In the genomic region with DNA sequence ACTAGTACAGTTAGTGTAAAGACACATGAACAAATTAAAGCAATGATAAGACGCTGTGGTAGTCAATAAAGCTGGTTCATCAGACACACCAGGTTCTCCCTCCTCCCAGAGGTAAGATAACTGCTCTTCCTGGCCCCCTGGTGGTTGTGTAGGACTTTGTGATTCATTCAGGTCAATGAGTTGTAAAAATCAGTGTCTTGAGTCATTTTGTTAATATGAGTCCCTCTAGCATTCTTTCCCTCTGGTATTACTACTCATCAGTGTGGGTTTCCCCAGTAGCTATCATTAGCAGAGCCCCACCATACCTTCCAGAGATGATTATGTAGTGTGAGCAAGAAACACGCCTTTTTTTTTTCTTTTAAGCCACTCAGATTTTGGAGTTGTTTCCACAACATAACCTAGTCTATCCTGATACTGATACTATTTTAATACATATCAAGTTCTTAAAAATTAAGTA, we compare ENCODE assay signal across 8 cellular contexts. TPM values are rescaled to one million over a fixed set of nuclear protein-coding genes. Genes with fewer than 3 reads are reported as not detected.
DNase-seq lines count a peak whose midpoint lies in the region; ATAC-seq and TF ChIP-seq lines count a peak whose summit lies in the region.

No MANE protein-coding gene starts in this region.

- no peak overlapping the region for H3K27ac Mint-ChIP-seq in Calu3 (ENCODE audit: unreplicated experiment)
- H3K27ac Mint-ChIP-seq in osteocyte (ENCODE audit: unreplicated experiment): no peak overlapping the region

- ATAC-seq in GM21723 (IDR thresholded peaks at IDR 0.05; ENCODE audit: unreplicated experiment): peak; percentile 62

- TF ChIP-seq POLR2A in tibial nerve (IDR thresholded peaks at IDR 0.05): no peak

- DNase-seq in Calu3 (peak; percentile 85), MG63 (peak; percentile 80), SHP77 (lab: John Stamatoyannopoulos, UW) (peak; percentile 87 to 88), fibroblast of villous mesenchyme (ENCODE audit: low read depth) (peak; percentile 82), osteocyte (ENCODE audit: extremely low spot score, unreplicated experiment) (no peak), tibial nerve (ENCODE audit: low spot score in 2 of 2) (peak; percentile 53 to 87)
- peak; percentile 41 to 66 for DNase-seq in activated T-helper 1 cell treated with anti-CD3 and anti-CD28 coated beads, Interleukin-2, amount 50 U/mL, for 16 hours (ENCODE audit: low read depth in 1 of 2, low spot score in 1 of 2)

- CTCF ChIA-PET in Calu3 (lab: Charles Lee): interaction anchor here (0.6 to 1.6 kb wide), 11 partner anchors 10 to 109 kb away, joined by 3 to 8 read pairs (median 4); partner anchors contain the start of genes ANXA9, ARNT, CERS2 and CTXND2

- H3K36me3 Mint-ChIP-seq in Calu3 (ENCODE audit: insufficient read depth, unreplicated experiment) (peaks cover 25% of the 10 kb centered on the region), osteocyte (ENCODE audit: unreplicated experiment) (peaks cover under 1% of the 10 kb centered on the region)

- peak in 1 of 2 donors; percentile 36 for TF ChIP-seq EP300 in tibial nerve (IDR thresholded peaks at IDR 0.05)

- H3K9me3 ChIP-seq in MG63 (no peaks in the 10 kb centered on the region), tibial nerve (no peaks in the 10 kb centered on the region)

- 47 to 49% methylated on average over 2 of the region's 2 CpGs for WGBS in tibial nerve, 2 donors

- H3K4me3 Mint-ChIP-seq in Calu3 (ENCODE audit: low read depth, unreplicated experiment) (no peak overlapping the region), osteocyte (ENCODE audit: unreplicated experiment) (no peak overlapping the region)

- H3K27me3 ChIP-seq in MG63: no peaks in the 10 kb centered on the region
- H3K27me3 ChIP-seq in tibial nerve: no peaks in the 10 kb centered on the region

- no peak overlapping the region for H3K4me3 ChIP-seq in MG63
- no peak overlapping the region for H3K4me3 ChIP-seq in fibroblast of villous mesenchyme (ENCODE audit: low read depth, low read length)
- no peak overlapping the region for H3K4me3 ChIP-seq in tibial nerve

- H3K9me3 Mint-ChIP-seq in Calu3 (ENCODE audit: low read depth, unreplicated experiment) (no peaks in the 10 kb centered on the region), osteocyte (ENCODE audit: unreplicated experiment) (no peaks in the 10 kb centered on the region)

- no peak overlapping the region for H3K27ac ChIP-seq in tibial nerve

- no TSS peak for BruUV-seq in Calu3 (replicated peaks; lab: Mats Ljungman, UMichigan)

- TF ChIP-seq CTCF in Calu3 (IDR thresholded peaks at IDR 0.05; ENCODE audit: unreplicated experiment) (peak; percentile 82), fibroblast of villous mesenchyme (IDR thresholded peaks at IDR 0.05; ENCODE audit: insufficient read depth, low read depth, low read length) (peak; percentile 86), osteocyte (IDR thresholded peaks at IDR 0.05) (peak; percentile 73), tibial nerve (IDR thresholded peaks at IDR 0.05) (peak; percentile 51 to 69 (median 56))

- H3K4me1 Mint-ChIP-seq in Calu3 (ENCODE audit: low read depth, unreplicated experiment) (peaks cover 10% of the 10 kb centered on the region), osteocyte (ENCODE audit: unreplicated experiment) (peaks cover 19% of the 10 kb centered on the region)

- intact Hi-C loops in Calu3 (cut with micrococcal nuclease; ENCODE audit: unreplicated experiment): loop anchor here (1.0 to 10.0 kb wide), 3 partner anchors 95 to 448 kb away; no protein-coding TSS in a partner anchor

- peaks cover 5% of the 10 kb centered on the region for H3K36me3 ChIP-seq in MG63
- H3K36me3 ChIP-seq in tibial nerve: peaks cover 0 to under 1% (median 0%) of the 10 kb centered on the region in 3 donors

- H3K4me1 ChIP-seq in tibial nerve: peaks cover 0 to 16% (median 5%) of the 10 kb centered on the region in 4 donors

- H3K27me3 Mint-ChIP-seq in Calu3 (ENCODE audit: unreplicated experiment) (no peaks in the 10 kb centered on the region), osteocyte (ENCODE audit: unreplicated experiment) (no peaks in the 10 kb centered on the region)

RNA-seq across cellular contexts. Expression of gene SETDB1, which starts 3.6 kb away (rescaled TPM):
- total RNA-seq in Calu3 (2022): 64.9 and 70.6 TPM in 2 replicates
- 23.5 and 49.2 TPM in 2 replicates for total RNA-seq in MG63 (2014; rRNA removed; shearing (Covaris generic); ENCODE audit: low replicate concordance)
- total RNA-seq in fibroblast of villous mesenchyme: 26.1 and 34.1 TPM in 2 replicates
- total RNA-seq in osteocyte: 53.5 and 59.8 TPM in 2 replicates
- 10 to 100 TPM; 30.6 to 42.9 (median 35.3) TPM for total RNA-seq in tibial nerve

RNA-seq across cellular contexts. Expression of gene CTXND2, which starts 35.6 kb away (rescaled TPM):
- total RNA-seq in Calu3 (2022) (not detected in 2 replicates), fibroblast of villous mesenchyme (not detected in 2 replicates), osteocyte (not detected in 2 replicates), tibial nerve (not detected)
- not detected in 2 replicates for total RNA-seq in MG63 (2014; rRNA removed; shearing (Covaris generic); ENCODE audit: low replicate concordance)

RNA-seq across cellular contexts. Expression of gene ARNT, which starts 46.1 kb away (rescaled TPM):
- 27.9 and 31.1 TPM in 2 replicates for total RNA-seq in Calu3 (2022)
- 7.3 and 13.7 TPM in 2 replicates for total RNA-seq in MG63 (2014; rRNA removed; shearing (Covaris generic); ENCODE audit: low replicate concordance)
- 44.1 and 46.6 TPM in 2 replicates for total RNA-seq in fibroblast of villous mesenchyme
- total RNA-seq in osteocyte: 42.9 and 44.2 TPM in 2 replicates
- 10 to 100 TPM; 56.6 to 67.4 (median 58.6) TPM for total RNA-seq in tibial nerve

RNA-seq across cellular contexts. Expression of gene CERS2, which starts 52.1 kb away (rescaled TPM):
- total RNA-seq in Calu3 (2022): 214 and 226 TPM in 2 replicates
- 86.1 and 89.6 TPM in 2 replicates for total RNA-seq in MG63 (2014; rRNA removed; shearing (Covaris generic); ENCODE audit: low replicate concordance)
- 89.9 and 142 TPM in 2 replicates for total RNA-seq in fibroblast of villous mesenchyme
- total RNA-seq in osteocyte: 240 and 261 TPM in 2 replicates
- total RNA-seq in tibial nerve: 100 to 1,000 TPM; 137 to 168 (median 140) TPM

RNA-seq across cellular contexts. Expression of gene ANXA9, which starts 59.5 kb away (rescaled TPM):
- total RNA-seq in Calu3 (2022) (15.4 and 20.1 TPM in 2 replicates), fibroblast of villous mesenchyme (0.32 and 0.86 TPM in 2 replicates), osteocyte (not detected in 2 replicates), tibial nerve (10 to 100 TPM in 2 of 4 donors, 1 to 10 TPM in 2; 2.1 to 12.2 (median 7.8) TPM)
- total RNA-seq in MG63 (2014; rRNA removed; shearing (Covaris generic); ENCODE audit: low replicate concordance): 0.46 TPM in 1 of 2 replicates, not detected in the other
